ENCODE assay signal across 1 cellular context in the genomic region with DNA sequence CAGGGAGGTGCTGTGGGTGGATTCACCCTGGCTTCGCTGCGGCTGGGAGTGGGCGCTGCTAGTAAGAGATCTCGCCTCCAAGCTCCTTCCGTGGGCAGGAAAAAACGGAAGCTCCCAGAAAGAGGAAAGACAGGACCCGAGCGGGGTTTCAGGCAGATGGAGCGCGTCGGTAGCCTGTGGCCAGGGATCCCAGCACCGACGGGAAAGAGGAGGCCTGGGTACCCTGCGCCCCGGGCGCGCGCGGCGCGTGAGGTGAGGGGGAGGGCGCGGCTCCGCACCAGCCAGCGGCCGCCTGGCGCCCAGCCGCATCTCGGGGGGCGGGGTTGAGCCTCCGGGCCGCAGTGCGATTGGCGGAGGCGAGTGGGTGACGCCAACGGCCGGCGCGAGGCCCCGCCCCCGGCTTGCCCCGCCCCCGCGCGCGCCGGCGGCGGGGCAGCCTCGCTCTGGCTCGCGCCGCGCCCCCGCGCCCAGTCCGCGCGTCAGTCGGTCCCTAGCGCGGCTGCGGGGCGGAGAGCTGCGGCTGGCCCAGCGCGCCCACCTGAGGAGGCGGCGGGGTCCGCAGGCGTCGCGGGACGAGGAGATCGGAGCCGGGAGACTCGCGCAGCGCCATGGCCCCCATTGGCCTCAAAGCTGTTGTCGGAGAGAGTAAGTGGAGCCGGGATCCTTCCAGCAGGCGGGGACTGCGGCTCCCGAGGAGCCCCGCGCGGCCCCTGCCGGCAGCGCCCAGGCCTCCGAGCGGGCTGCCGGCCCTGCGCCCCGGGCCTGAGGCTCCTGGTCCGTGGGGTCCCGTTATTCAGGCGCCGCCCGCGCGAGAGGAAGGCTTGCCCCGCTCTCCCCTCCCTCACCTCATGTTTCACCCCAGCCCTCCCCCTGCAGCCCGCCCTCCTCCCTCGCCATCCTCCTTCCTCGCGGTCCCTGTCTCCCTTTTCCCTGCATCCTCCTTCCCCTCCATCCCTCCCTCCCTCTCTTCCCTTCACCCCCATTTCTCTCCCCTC.
TF ChIP-seq lines count a peak whose summit lies in the region.

A gene (plus strand): TSS at position 482 of the 995 bp plus-strand sequence. CDS start 127 bp downstream, at position 609.

TF ChIP-seq in GM23338, 12 proteins besides CTCF, POLR2A, EP300 and RAD21 (continued from another document):
- peak; percentile 78 for TF ChIP-seq POLR2AphosphoS5 (IDR thresholded peaks at IDR 0.05; ENCODE audit: low read depth)
